ENCODE assay signal across 10 cellular contexts in the genomic region with DNA sequence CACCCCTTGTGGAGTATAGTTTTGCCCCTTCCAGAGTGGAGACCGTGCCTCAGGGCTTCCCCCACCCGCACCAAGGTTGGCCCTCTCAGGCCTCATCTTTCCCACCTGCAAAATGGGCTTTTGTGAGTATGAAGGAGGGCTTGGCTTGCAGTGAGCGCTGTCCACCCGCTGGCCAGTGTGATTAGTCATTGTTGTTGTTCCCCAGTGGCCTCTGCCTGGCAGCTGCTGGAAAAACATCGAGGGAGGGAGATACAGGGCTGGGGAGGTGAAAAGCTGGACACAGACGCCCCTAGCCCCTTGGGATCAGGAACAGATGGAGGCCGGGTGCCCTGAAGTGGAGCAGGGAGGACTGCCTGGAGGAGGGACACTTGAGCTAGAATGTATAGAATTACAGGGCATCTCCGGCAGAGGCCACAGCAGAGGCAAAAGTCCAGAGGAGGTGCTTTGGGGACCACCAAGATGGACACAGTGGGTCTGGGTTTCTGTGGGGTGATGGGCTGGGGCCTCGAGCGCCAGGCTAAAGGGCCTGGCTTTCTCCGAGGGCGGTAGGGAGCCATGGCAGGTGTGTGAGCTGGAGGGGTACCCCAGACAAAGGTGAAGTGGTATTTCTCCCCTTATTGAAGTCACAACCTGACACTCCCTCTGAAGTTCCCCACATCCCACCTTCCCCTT. TPM values are rescaled to one million over a fixed set of nuclear protein-coding genes. Genes with fewer than 3 reads are reported as not detected.
A peak's percentile ranks its signal among the peaks of the same experiment; 100 is the strongest.
DNase-seq lines count a peak whose midpoint lies in the region; ATAC-seq and TF ChIP-seq lines count a peak whose summit lies in the region.
"Had no signal": no experiment of that assay in that cellular context is flagged by ENCODE, and none has a peak within 500 bp of the region (broad histone marks: within the 10 kb centered on the region; RNA-seq: fewer than 3 reads in every experiment).

No MANE protein-coding gene starts in this region.

- POLR2A ChIA-PET in PC-9 (lab: Charles Lee; ENCODE audit: unreplicated experiment): interaction anchor here (0.7 kb wide), 1 partner anchor 1281 kb away, joined by 3 read pairs; no protein-coding TSS in a partner anchor

- H3K27ac ChIP-seq in caudate nucleus (ENCODE audit: low read depth, low read length) (peak overlapping the region; percentile 98), PC-9 (no peak overlapping the region)

- no peak overlapping the region for H3K4me3 ChIP-seq in PC-9

- no peak overlapping the region for H3K4me2 ChIP-seq in PC-9

- no peaks in the 10 kb centered on the region for H3K9me3 ChIP-seq in PC-9 (ENCODE audit: insufficient read depth, low read depth)

- no peak for ATAC-seq in HG03175 (IDR thresholded peaks at IDR 0.05; ENCODE audit: unreplicated experiment)

- H2AFZ ChIP-seq in PC-9: no peak overlapping the region

- no peaks in the 10 kb centered on the region for H3K27me3 ChIP-seq in PC-9 (ENCODE audit: insufficient read depth, low read depth)

- H3K36me3 ChIP-seq in PC-9 (ENCODE audit: low read depth): no peaks in the 10 kb centered on the region

- no TSS peak for BruUV-seq in PC-9 (replicated peaks; lab: Mats Ljungman, UMichigan)

- intact Hi-C loops in PC-9 (cut with micrococcal nuclease; ENCODE audit: unreplicated experiment): no loop called here

- H3K9me2 ChIP-seq in PC-9 (ENCODE audit: insufficient read depth): no peaks in the 10 kb centered on the region

- H3F3A ChIP-seq in PC-9 (ENCODE audit: insufficient read depth, low read depth): peaks cover 23% of the 10 kb centered on the region

- no peak for TF ChIP-seq CTCF in PC-9 (conservative IDR thresholded peaks at IDR 0.05)

- peak; percentile 42 for DNase-seq in AG20443 (ENCODE audit: low spot score)
- peak; percentile 63 for DNase-seq in LHCN-M2 (ENCODE audit: low read depth)
- DNase-seq in caudate nucleus (lab: John Stamatoyannopoulos, UW): peak in 16 of 61 donors; percentile 11 to 47 (median 18)
- peak; percentile 41 for DNase-seq in medulla oblongata (ENCODE audit: extremely low spot score)
- no peak for DNase-seq in NCI-H82 (lab: John Stamatoyannopoulos, UW)
- DNase-seq in cortex of kidney (lab: John Stamatoyannopoulos, UW): no peak
- DNase-seq in PC-9: no peak
- DNase-seq: kidney glomerular epithelial cell, NCI-H526 had no signal

- H3K79me2 ChIP-seq in PC-9 (ENCODE audit: low read depth): no peaks in the 10 kb centered on the region

- H4K20me1 ChIP-seq in PC-9 (ENCODE audit: insufficient read depth): no peaks in the 10 kb centered on the region

- H3K4me1 ChIP-seq in PC-9 (replicated peaks; ENCODE audit: insufficient read depth): no peaks in the 10 kb centered on the region

- CTCF ChIA-PET in PC-9 (lab: Charles Lee): no interaction called here

RNA-seq across cellular contexts. Expression of a gene that starts 3.9 kb away (rescaled TPM):
- total RNA-seq in LHCN-M2 (2014; rRNA removed) (not detected in 2 replicates), PC-9 (2021) (0.55 and 1.1 TPM in 2 replicates)
- not detected for polyA plus RNA-seq in LHCN-M2 (2012)

RNA-seq across cellular contexts. Expression of a gene that starts 6.9 kb away (rescaled TPM):
- 2.2 and 2.4 TPM in 2 replicates for total RNA-seq in LHCN-M2 (2014; rRNA removed)
- 3.2 TPM for polyA plus RNA-seq in LHCN-M2 (2012)
- total RNA-seq in PC-9 (2021): 14.1 and 15.8 TPM in 2 replicates

Comparison
In these comparisons a context has a peak if more than half of its experiments do, and no peak if none do; other contexts are left out.
1. DNase-seq: peak in AG20443 (single experiment), LHCN-M2 (single experiment) and medulla oblongata (single experiment); none in NCI-H82 (single experiment), cortex of kidney (single experiment) and PC-9 (0 of 2).